13 cellular contexts compared by ENCODE assay signal in the genomic region with DNA sequence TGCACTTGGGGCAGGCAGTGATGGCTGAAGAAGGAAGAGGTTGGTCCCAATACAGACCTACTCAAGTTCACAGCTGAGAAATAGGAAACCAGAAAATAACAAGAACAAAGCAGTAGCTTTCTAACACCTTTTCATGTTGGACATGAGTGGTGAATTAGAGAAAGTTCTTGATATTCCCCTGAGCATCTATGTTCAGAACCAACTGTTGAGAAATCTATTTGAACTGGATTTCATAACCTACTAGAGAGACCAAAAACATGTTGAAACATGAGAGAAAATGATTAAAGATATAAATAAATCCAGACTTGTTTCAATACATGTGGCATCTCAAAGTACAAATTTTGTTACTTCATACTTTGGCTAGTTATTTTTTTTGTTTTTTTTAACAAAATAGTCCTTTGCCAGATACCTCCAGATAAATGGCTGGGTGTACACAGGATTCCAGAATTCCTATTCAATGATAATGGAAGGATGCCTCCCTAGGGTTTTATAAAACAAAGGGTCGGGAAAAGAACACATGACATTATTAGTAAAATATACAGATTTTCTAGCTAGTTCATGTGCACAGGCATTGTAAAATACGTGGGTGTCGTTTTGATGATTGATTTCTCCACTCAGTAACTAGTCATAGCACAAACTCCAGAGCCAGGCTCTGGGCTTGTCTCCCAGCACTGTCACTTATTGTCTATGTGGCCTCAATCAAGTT. TPM values are rescaled to one million over a fixed set of nuclear protein-coding genes. Genes with fewer than 3 reads are reported as not detected.
DNase-seq lines count a peak whose midpoint lies in the region; ATAC-seq and TF ChIP-seq lines count a peak whose summit lies in the region.
"Had no signal": no experiment of that assay in that cellular context is flagged by ENCODE, and none has a peak within 500 bp of the region (broad histone marks: within the 10 kb centered on the region; RNA-seq: fewer than 3 reads in every experiment).

No MANE protein-coding gene starts in this region.

- intact Hi-C loops in breast epithelium (cut with DNase I; ENCODE audit: low total_unique reads), result no loop called here
- intact Hi-C loops in left lung (cut with DNase I), result no loop called here
- intact Hi-C loops in spleen (cut with DNase I; ENCODE audit: low total_unique reads), result no loop called here
- intact Hi-C loops in body of pancreas (cut with DNase I), result no loop called here

- DNase-seq in activated T-cell treated with anti-CD3 and anti-CD28 coated beads, Interleukin-2, amount 50 U/mL, for 72 hours, result peak in 1 of 2 donors; percentile 24
- no peak for DNase-seq in activated T-cell treated with anti-CD3 and anti-CD28 coated beads, Interleukin-2, amount 50 U/mL, for 48 hours
- DNase-seq in breast epithelium (ENCODE audit: low spot score in 2 of 2), result no peak
- no peak for DNase-seq in left lung
- no peak for DNase-seq in spleen
- no peak for DNase-seq in NCI-H69 (lab: John Stamatoyannopoulos, UW)
- no peak for DNase-seq in body of pancreas
- DNase-seq: activated CD4-positive, alpha-beta T cell treated with anti-CD3 and anti-CD28 coated beads, Interleukin-2, amount 50 U/mL, for 1 hour; brain microvascular endothelial cell; NCI-H2029; SK-N-SH had no signal

- H3K27ac ChIP-seq in breast epithelium, result peak overlapping the region; percentile 56 to 68
- H3K27ac ChIP-seq in left lung, result no peak overlapping the region
- peak overlapping the region; percentile 59 for H3K27ac ChIP-seq in urinary bladder (ENCODE audit: low read depth)
- peak overlapping the region in 3 of 8 donors; percentile 30 to 37 (median 36) for H3K27ac ChIP-seq in spleen
- peak overlapping the region in 2 of 4 donors; percentile 13 to 24 for H3K27ac ChIP-seq in body of pancreas
- H3K27ac ChIP-seq: brain microvascular endothelial cell had no signal

- H3K27me3 Mint-ChIP-seq in activated T-cell treated with anti-CD3 and anti-CD28 coated beads, Interleukin-2, amount 50 U/mL, for 72 hours (ENCODE audit: low read depth), result no peaks in the 10 kb centered on the region

- H3K4me1 ChIP-seq in breast epithelium, result peaks cover 4 to 9% of the 10 kb centered on the region in 2 donors
- peaks cover 7 to 52% of the 10 kb centered on the region in 2 donors for H3K4me1 ChIP-seq in left lung
- H3K4me1 ChIP-seq in urinary bladder (ENCODE audit: insufficient read depth), result no peaks in the 10 kb centered on the region
- H3K4me1 ChIP-seq in spleen, result peaks cover 0 to 46% (median 16%) of the 10 kb centered on the region in 6 donors
- peaks cover 24% of the 10 kb centered on the region for H3K4me1 ChIP-seq in body of pancreas

- no peak overlapping the region for H3K4me3 Mint-ChIP-seq in activated T-cell treated with anti-CD3 and anti-CD28 coated beads, Interleukin-2, amount 50 U/mL, for 72 hours
- H3K4me3 Mint-ChIP-seq: B cell had no signal

- peak; percentile 48 for ATAC-seq in activated T-cell treated with anti-CD3 and anti-CD28 coated beads, Interleukin-2, amount 50 U/mL, for 72 hours (replicated peaks in 1 of 2)
- peak; percentile 52 for ATAC-seq in left lung
- no peak for ATAC-seq in body of pancreas

- no peak overlapping the region for H3K4me3 ChIP-seq in breast epithelium
- H3K4me3 ChIP-seq in left lung, result no peak overlapping the region
- no peak overlapping the region for H3K4me3 ChIP-seq in urinary bladder (ENCODE audit: low read depth, low read length)
- H3K4me3 ChIP-seq in spleen, result no peak overlapping the region
- H3K4me3 ChIP-seq in body of pancreas, result no peak overlapping the region

- TF ChIP-seq POLR2A in breast epithelium (IDR thresholded peaks at IDR 0.05), result no peak
- no peak for TF ChIP-seq POLR2A in spleen (IDR thresholded peaks at IDR 0.05)
- no peak for TF ChIP-seq POLR2A in body of pancreas (IDR thresholded peaks at IDR 0.05)

- H3K27ac Mint-ChIP-seq in activated T-cell treated with anti-CD3 and anti-CD28 coated beads, Interleukin-2, amount 50 U/mL, for 72 hours, result no peak overlapping the region
- H3K27ac Mint-ChIP-seq: B cell had no signal

- no peaks in the 10 kb centered on the region for H3K27me3 ChIP-seq in breast epithelium
- H3K27me3 ChIP-seq in left lung, result no peaks in the 10 kb centered on the region
- no peaks in the 10 kb centered on the region for H3K27me3 ChIP-seq in spleen (replicated peaks in 1 of 7)
- no peaks in the 10 kb centered on the region for H3K27me3 ChIP-seq in body of pancreas
- H3K27me3 ChIP-seq: brain microvascular endothelial cell had no signal

- H3K9me3 Mint-ChIP-seq in activated T-cell treated with anti-CD3 and anti-CD28 coated beads, Interleukin-2, amount 50 U/mL, for 72 hours, result no peaks in the 10 kb centered on the region

- no peak for TF ChIP-seq CTCF in breast epithelium (IDR thresholded peaks at IDR 0.05)
- no peak for TF ChIP-seq CTCF in left lung (IDR thresholded peaks at IDR 0.05)
- no peak for TF ChIP-seq CTCF in spleen (IDR thresholded peaks at IDR 0.05 in 8 of 11, conservative IDR thresholded peaks at IDR 0.05 in 3 of 11)
- TF ChIP-seq CTCF in body of pancreas (IDR thresholded peaks at IDR 0.05), result no peak

- no peaks in the 10 kb centered on the region for H3K36me3 Mint-ChIP-seq in activated T-cell treated with anti-CD3 and anti-CD28 coated beads, Interleukin-2, amount 50 U/mL, for 72 hours (ENCODE audit: insufficient read depth in 2 of 2)

- H3K4me1 Mint-ChIP-seq in activated T-cell treated with anti-CD3 and anti-CD28 coated beads, Interleukin-2, amount 50 U/mL, for 72 hours (ENCODE audit: low read depth), result peaks cover 42% of the 10 kb centered on the region

- H3K36me3 ChIP-seq in breast epithelium (no peaks in the 10 kb centered on the region), left lung (no peaks in the 10 kb centered on the region), urinary bladder (ENCODE audit: insufficient read depth) (no peaks in the 10 kb centered on the region), spleen (no peaks in the 10 kb centered on the region), body of pancreas (replicated peaks in 1 of 2; ENCODE audit: insufficient read depth in 1 of 2, low read depth in 2 of 2) (no peaks in the 10 kb centered on the region)
- H3K36me3 ChIP-seq: brain microvascular endothelial cell had no signal

- H3K9me3 ChIP-seq in breast epithelium, result no peaks in the 10 kb centered on the region
- H3K9me3 ChIP-seq in left lung, result no peaks in the 10 kb centered on the region
- no peaks in the 10 kb centered on the region for H3K9me3 ChIP-seq in spleen
- no peaks in the 10 kb centered on the region for H3K9me3 ChIP-seq in body of pancreas
- H3K9me3 ChIP-seq: SK-N-SH had no signal

- whole genome bisulfite sequencing in urinary bladder, result 47% methylated on average over 3 of the region's 3 CpGs
- 48 to 69% (median 59%) methylated on average over 3 of the region's 3 CpGs for WGBS in spleen, 5 donors
- 46 to 51% methylated on average over 3 of the region's 3 CpGs for WGBS in body of pancreas, 2 donors

RNA-seq across cellular contexts. Expression of gene TNFSF10, which starts 34.4 kb away (rescaled TPM):
- total RNA-seq in activated T-cell treated with anti-CD3 and anti-CD28 coated beads, Interleukin-2, amount 50 U/mL, for 72 hours, result 10 to 100 TPM; 30.3 to 44.0 TPM
- total RNA-seq in breast epithelium, result 100 to 1,000 TPM in 2 of 3 donors, 10 to 100 TPM in 1; 37.0 to 294 (median 155) TPM
- total RNA-seq in left lung, result 10 to 100 TPM; 52.2 to 95.2 TPM
- total RNA-seq in urinary bladder, result 74.0 TPM
- 29.4 TPM for polyA plus RNA-seq in urinary bladder
- 100 to 1,000 TPM in 3 of 7 donors, 10 to 100 TPM in 4; 62.0 to 156 (median 95.6) TPM for total RNA-seq in spleen
- polyA plus RNA-seq in spleen, result 10 to 100 TPM; 19.5 to 27.5 (median 19.6) TPM
- total RNA-seq in body of pancreas, result 10 to 100 TPM; 27.5 to 40.9 TPM

Comparison
In these comparisons a context has a peak if more than half of its experiments do, and no peak if none do; other contexts are left out.
1. H3K27ac ChIP-seq: peak in breast epithelium (2 of 2) and urinary bladder (single experiment); none in left lung (0 of 2).